In genomic region chr12:132465269-132466190, GRCh38 we compare ENCODE assay signal across 18 cellular contexts. TPM values are rescaled to one million over a fixed set of nuclear protein-coding genes. Genes with fewer than 3 reads are reported as not detected.
DNase-seq lines count a peak whose midpoint lies in the region; ATAC-seq and TF ChIP-seq lines count a peak whose summit lies in the region.
"Had no signal": no experiment of that assay in that cellular context is flagged by ENCODE, and none has a peak within 500 bp of the region (broad histone marks: within the 10 kb centered on the region; RNA-seq: fewer than 3 reads in every experiment).

No MANE protein-coding gene starts in this region.

- H3K9me3 ChIP-seq in Loucy (ENCODE audit: insufficient read depth, low read depth, low read length) (no peaks in the 10 kb centered on the region), osteoblast (ENCODE audit: low read depth, low read length) (no peaks in the 10 kb centered on the region)
- H3K9me3 ChIP-seq: Caco-2, SJCRH30 had no signal

- peaks cover 3% of the 10 kb centered on the region; the same call in 1 of the 2 replicates for H3F3A ChIP-seq in Loucy (ENCODE audit: low read depth)

- no peak overlapping the region for H2AFZ ChIP-seq in Loucy (ENCODE audit: low read length)
- H2AFZ ChIP-seq in osteoblast (ENCODE audit: low read length), result no peak overlapping the region

- no peaks in the 10 kb centered on the region for H3K36me3 Mint-ChIP-seq in WTC11
- H3K36me3 Mint-ChIP-seq: activated naive CD4-positive, alpha-beta T cell treated with anti-CD3 and anti-CD28 coated beads, Interleukin-2, amount 10 ng/mL, durations not matched to agents 7 days and 5 days; mesothelial cell of epicardium had no signal

- H3K79me2 ChIP-seq in Loucy (ENCODE audit: insufficient read depth, low read length), result no peaks in the 10 kb centered on the region
- H3K79me2 ChIP-seq in osteoblast (ENCODE audit: insufficient read depth, low read length), result no peaks in the 10 kb centered on the region

- no peak overlapping the region for H3K27ac ChIP-seq in osteoblast (ENCODE audit: low read depth, low read length)
- H3K27ac ChIP-seq: SJCRH30 had no signal

- peaks cover 7% of the 10 kb centered on the region for H3K9me3 Mint-ChIP-seq in WTC11
- H3K9me3 Mint-ChIP-seq: endodermal cell, mesothelial cell of epicardium had no signal

- H3K9me2 ChIP-seq in Loucy (replicated peaks; ENCODE audit: low read depth, low read length), result no peaks in the 10 kb centered on the region

- no peak overlapping the region for H3K4me3 Mint-ChIP-seq in WTC11
- H3K4me3 Mint-ChIP-seq: activated naive CD4-positive, alpha-beta T cell treated with anti-CD3 and anti-CD28 coated beads, Interleukin-2, amount 10 ng/mL, durations not matched to agents 7 days and 5 days; endodermal cell; mesothelial cell of epicardium had no signal

- H3K4me3 ChIP-seq in Loucy (ENCODE audit: low read length, poor library complexity, severe bottlenecking), result peak overlapping the region; percentile 17
- no peak overlapping the region for H3K4me3 ChIP-seq in osteoblast (ENCODE audit: insufficient read depth, low read length)
- H3K4me3 ChIP-seq: SJCRH30, smooth muscle cell had no signal

- H4K20me1 ChIP-seq in Loucy (ENCODE audit: insufficient read depth, low read length, poor library complexity, severe bottlenecking), result no peaks in the 10 kb centered on the region
- no peaks in the 10 kb centered on the region for H4K20me1 ChIP-seq in osteoblast (ENCODE audit: insufficient read depth, low read length)

- H3K9ac ChIP-seq in Loucy (ENCODE audit: low read depth, low read length, poor library complexity, severe bottlenecking), result peak overlapping the region; percentile 36

- no peak for ATAC-seq in WTC11
- ATAC-seq in GM18870 (IDR thresholded peaks at IDR 0.05; ENCODE audit: unreplicated experiment), result no peak
- ATAC-seq in HG03045 (IDR thresholded peaks at IDR 0.05; ENCODE audit: unreplicated experiment), result no peak

- H3K4me2 ChIP-seq in Loucy (ENCODE audit: low read depth, low read length, poor library complexity, severe bottlenecking) (peak overlapping the region; percentile 66), osteoblast (ENCODE audit: insufficient read depth, low read length) (no peak overlapping the region)
- H3K4me2 ChIP-seq: smooth muscle cell had no signal

- peaks cover 4% of the 10 kb centered on the region for H3K4me1 Mint-ChIP-seq in WTC11

- peaks cover 48% of the 10 kb centered on the region for H3K27me3 Mint-ChIP-seq in WTC11 (ENCODE audit: low read depth)

- DNase-seq in NCI-H1417 (lab: John Stamatoyannopoulos, UW) (peak in 2 of 3 experiments; percentile 30 to 39), NCI-H1417 treated with DMSO at 0.1 percent for 48 hours (lab: John Stamatoyannopoulos, UW) (no peak), WTC11 (ENCODE audit: low spot score) (no peak), osteoblast (ENCODE audit: insufficient read length, low spot score, missing footprints) (peak; percentile 90), HuH-7 (ENCODE audit: low spot score) (no peak)
- DNase-seq: activated CD8-positive, alpha-beta memory T cell treated with anti-CD3 and anti-CD28 coated beads for 24 hours; activated naive CD4-positive, alpha-beta T cell treated with anti-CD3 and anti-CD28 coated beads, Interleukin-2, amount 10 ng/mL, durations not matched to agents 7 days and 5 days; Caco-2; endodermal cell; HCEC 1CT; NCI-H1048; NCI-H526 treated with DMSO at 0.1 percent for 48 hours had no signal

- H3K27me3 ChIP-seq in Loucy (ENCODE audit: insufficient read depth, low read length, poor library complexity, severe bottlenecking) (no peaks in the 10 kb centered on the region), osteoblast (ENCODE audit: insufficient read depth, low read length) (no peaks in the 10 kb centered on the region)
- H3K27me3 ChIP-seq: SJCRH30 had no signal

- no peak overlapping the region for H3K27ac Mint-ChIP-seq in WTC11
- H3K27ac Mint-ChIP-seq: activated naive CD4-positive, alpha-beta T cell treated with anti-CD3 and anti-CD28 coated beads, Interleukin-2, amount 10 ng/mL, durations not matched to agents 7 days and 5 days; endodermal cell; mesothelial cell of epicardium had no signal

- CTCF ChIA-PET in WTC11 (lab: Charles Lee), result interaction anchor here (0.6 kb wide), 2 partner anchors 36 to 94 kb away, joined by 3 read pairs; no protein-coding TSS in a partner anchor

- H3K4me1 ChIP-seq in Loucy (ENCODE audit: insufficient read depth, low read length, poor library complexity, severe bottlenecking) (peaks cover 52% of the 10 kb centered on the region), osteoblast (ENCODE audit: insufficient read depth, low read length) (no peaks in the 10 kb centered on the region)
- H3K4me1 ChIP-seq: Caco-2, SJCRH30 had no signal

- TF ChIP-seq CTCF in Loucy (conservative IDR thresholded peaks at IDR 0.05; ENCODE audit: low read length) (no peak), WTC11 (IDR thresholded peaks at IDR 0.05) (no peak), osteoblast (IDR thresholded peaks at IDR 0.05; ENCODE audit: extremely low read depth, low read depth, low read length) (no peak)

- H3K36me3 ChIP-seq in Loucy (ENCODE audit: insufficient read depth, low read length), result no peaks in the 10 kb centered on the region
- no peaks in the 10 kb centered on the region for H3K36me3 ChIP-seq in osteoblast (ENCODE audit: insufficient read depth, low read length)
- H3K36me3 ChIP-seq: SJCRH30 had no signal

- POLR2A ChIA-PET in WTC11 (lab: Charles Lee), result interaction anchor here (0.6 kb wide), 1 partner anchor 43 kb away, joined by 3 read pairs; no protein-coding TSS in a partner anchor

TF ChIP-seq in WTC11, 78 proteins besides CTCF, POLR2A, EP300 and RAD21:
- no peak for TF ChIP-seq GRHL2 (CRISPR knock-in tag; IDR thresholded peaks at IDR 0.05; ENCODE audit: insufficient replicate concordance, severe bottlenecking)
- TF ChIP-seq ZNF423 (CRISPR knock-in tag; IDR thresholded peaks at IDR 0.05), result 0 out of 2 replicates have a peak, but pooled peaks have one; percentile 33

RNA-seq across cellular contexts. Expression of gene FBRSL1, which starts 24.4 kb away (rescaled TPM):
- total RNA-seq in WTC11 (2021), result 120 to 129 TPM (median 126 TPM) in 3 replicates
- total RNA-seq in osteoblast, result 2.7 and 12.3 TPM in 2 replicates

Comparison
In these comparisons a context has a peak if more than half of its experiments do, and no peak if none do; other contexts are left out.
1. DNase-seq: peak in NCI-H1417 (2 of 3) and osteoblast (single experiment); none in NCI-H1417 treated with DMSO at 0.1 percent for 48 hours (single experiment), WTC11 (single experiment) and HuH-7 (single experiment).